8 cellular contexts compared by ENCODE assay signal in the genomic region with DNA sequence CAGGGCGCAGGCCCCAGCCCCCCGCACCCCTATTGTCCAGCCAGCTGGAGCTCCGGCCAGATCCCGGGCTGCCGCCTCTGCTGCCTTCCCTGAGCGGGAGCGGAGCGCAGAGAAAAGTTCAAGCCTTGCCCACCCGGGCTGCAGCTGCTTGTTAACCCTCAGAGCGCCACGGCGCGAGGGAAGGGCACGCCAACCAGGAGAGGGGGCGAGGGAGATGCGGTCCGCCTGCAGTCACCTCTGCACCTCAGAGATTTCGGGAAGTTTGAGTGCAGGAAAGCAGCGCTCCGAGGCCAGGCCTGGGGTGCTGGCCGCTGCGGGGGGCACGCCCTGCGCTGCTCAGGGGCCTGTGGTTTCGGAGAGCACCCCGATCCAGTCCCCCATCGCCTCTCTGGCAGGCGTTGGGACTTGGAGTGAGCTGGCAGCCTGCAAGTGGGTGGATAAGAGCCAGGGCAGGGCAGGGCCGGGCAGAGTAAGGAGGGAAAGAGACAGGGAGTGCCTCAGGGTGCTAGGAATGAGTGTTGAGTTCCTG. TPM values are rescaled to one million over a fixed set of nuclear protein-coding genes. Genes with fewer than 3 reads are reported as not detected.
DNase-seq lines count a peak whose midpoint lies in the region; ATAC-seq and TF ChIP-seq lines count a peak whose summit lies in the region.

No MANE protein-coding gene starts in this region.

- H3K27me3 ChIP-seq in AG04450 (ENCODE audit: control insufficient read depth, insufficient read depth, low read length) = peaks cover 15% of the 10 kb centered on the region
- H3K27me3 ChIP-seq in RWPE2 (ENCODE audit: insufficient read depth, poor library complexity, severe bottlenecking) = no peaks in the 10 kb centered on the region

- peak overlapping the region; percentile 74 to 84 (median 75) for H3K4me3 Mint-ChIP-seq in nephron

- H3K4me3 ChIP-seq in AG04450 (ENCODE audit: low read depth, low read length) (peak overlapping the region; percentile 69), RWPE2 (ENCODE audit: severe bottlenecking) (peak overlapping the region; percentile 73)

- CTCF ChIA-PET in AG04450 (lab: Charles Lee) = interaction anchor here (0.6 to 2.2 kb wide), 6 partner anchors 12 to 819 kb away, joined by 3 to 8 read pairs (median 4); no protein-coding TSS in a partner anchor

- peaks cover 46% of the 10 kb centered on the region for H3K4me1 Mint-ChIP-seq in nephron

- peaks cover 72% of the 10 kb centered on the region for H3K27me3 Mint-ChIP-seq in nephron (ENCODE audit: low read depth)

- H3K36me3 Mint-ChIP-seq in nephron (ENCODE audit: low read depth) = no peaks in the 10 kb centered on the region

- no peaks in the 10 kb centered on the region for H3K9me3 Mint-ChIP-seq in nephron

- peaks cover 5% of the 10 kb centered on the region; the same call in 1 of the 2 replicates for H3K36me3 ChIP-seq in RWPE2 (ENCODE audit: low read depth)

- H3K4me1 ChIP-seq in RWPE2 (ENCODE audit: insufficient read depth, poor library complexity, severe bottlenecking) = peaks cover 51% of the 10 kb centered on the region

- TF ChIP-seq CTCF in AG04450 (IDR thresholded peaks at IDR 0.05; ENCODE audit: low read depth, low read length) (no peak; the same call in 1 of the 2 replicates), RWPE2 (IDR thresholded peaks at IDR 0.05; ENCODE audit: poor library complexity, severe bottlenecking) (no peak), nephron (IDR thresholded peaks at IDR 0.05; ENCODE audit: unreplicated experiment in 3 of 3) (no peak)

- peak overlapping the region in 1 of 3 experiments; percentile 22 for H3K27ac Mint-ChIP-seq in nephron

- ATAC-seq in RWPE2 (ENCODE audit: low read depth) = peak; percentile 73

- H3K9me3 ChIP-seq in AG04450 (ENCODE audit: control insufficient read depth, insufficient read depth, low read length) (no peaks in the 10 kb centered on the region; the same call in 1 of the 2 replicates), RWPE2 (ENCODE audit: severe bottlenecking) (no peaks in the 10 kb centered on the region)

- POLR2A ChIA-PET in AG04450 (lab: Yijun Ruan, JAX) = interaction anchor here (1.4 kb wide), 1 partner anchor 26 kb away, joined by 5 read pairs; no protein-coding TSS in a partner anchor

- DNase-seq in AG04450 (ENCODE audit: low read depth, low spot score) (no peak), RWPE2 (ENCODE audit: low spot score) (peak; percentile 87), fibroblast of peridontal ligament (ENCODE audit: extremely low read depth) (peak; percentile 27), DMS114 treated with DMSO at 0.1 percent for 48 hours (lab: John Stamatoyannopoulos, UW; ENCODE audit: unreplicated experiment) (no peak), NCI-H2029 treated with DMSO at 0.1 percent for 48 hours (lab: John Stamatoyannopoulos, UW) (no peak), kidney tubule cell (ENCODE audit: low spot score) (no peak)
- DNase-seq in activated CD4-positive, CD25-positive, alpha-beta regulatory T cell treated with anti-CD3 and anti-CD28 coated beads, Interleukin-2, amount 50 U/mL, for 72 hours = no peak

- H3K27ac ChIP-seq in AG04450 (ENCODE audit: low read depth, low read length) (peak overlapping the region; percentile 13), RWPE2 (ENCODE audit: poor library complexity, severe bottlenecking) (peak overlapping the region; percentile 100)

RNA-seq across cellular contexts. Expression of a gene that starts 1.1 kb away (rescaled TPM):
- 54.8 and 55.0 TPM in 2 replicates for polyA plus RNA-seq in AG04450 (2011; rRNA removed)
- 44.9 and 51.8 TPM in 2 replicates for polyA minus RNA-seq in AG04450 (2011; rRNA and poly(A)+ RNA removed)

Comparison
In these comparisons a context has a peak if more than half of its experiments do, and no peak if none do; other contexts are left out.
1. DNase-seq: peak in RWPE2 (single experiment) and fibroblast of peridontal ligament (single experiment); none in AG04450 (single experiment), DMS114 treated with DMSO at 0.1 percent for 48 hours (single experiment), NCI-H2029 treated with DMSO at 0.1 percent for 48 hours (single experiment), activated CD4-positive, CD25-positive, alpha-beta regulatory T cell treated with anti-CD3 and anti-CD28 coated beads, Interleukin-2, amount 50 U/mL, for 72 hours (single experiment) and kidney tubule cell (single experiment).